ENCODE assay signal across 34 cellular contexts in genomic region chr7:71580027-71580426, GRCh38.
"Had no signal": no experiment of that assay in that cellular context is flagged by ENCODE, and none has a peak within 500 bp of the region (broad histone marks: within the 10 kb centered on the region; RNA-seq: fewer than 3 reads in every experiment).

No MANE protein-coding gene starts in this region.

- H3K9me3 ChIP-seq: MG63 had no signal

- H3K36me3 ChIP-seq: MG63 had no signal

- H3K4me3 ChIP-seq: MG63 had no signal

- H3K27me3 ChIP-seq: MG63 had no signal

- DNase-seq: Kasumi-1, MG63, MM.1S, MV-4-11, NCI-H1048, NCI-H1092, NCI-H1092 treated with DMSO at 0.1 percent for 48 hours, NCI-H1105, NCI-H1105 treated with DMSO at 0.1 percent for 48 hours, NCI-H1417, NCI-H1417 treated with DMSO at 0.1 percent for 48 hours, NCI-H1436, NCI-H1436 treated with DMSO at 0.1 percent for 48 hours, NCI-H146, NCI-H1694, NCI-H1694 treated with DMSO at 0.1 percent for 48 hours, NCI-H187, NCI-H187 treated with DMSO at 0.1 percent for 48 hours, NCI-H1930, NCI-H2029, NCI-H2029 treated with DMSO at 0.1 percent for 48 hours, NCI-H2081, NCI-H2081 treated with DMSO at 0.1 percent for 48 hours, NCI-H2107, NCI-H2171, NCI-H2171 treated with DMSO at 0.1 percent for 48 hours, NCI-H2227 treated with DMSO at 0.1 percent for 48 hours, NCI-H226, NCI-H345, NCI-H446, NCI-H446 treated with DMSO at 0.1 percent for 48 hours, NCI-H510A, NCI-H510A treated with DMSO at 0.1 percent for 48 hours, NCI-H524 treated with DMSO at 0.1 percent for 48 hours had no signal
